In the genomic region with DNA sequence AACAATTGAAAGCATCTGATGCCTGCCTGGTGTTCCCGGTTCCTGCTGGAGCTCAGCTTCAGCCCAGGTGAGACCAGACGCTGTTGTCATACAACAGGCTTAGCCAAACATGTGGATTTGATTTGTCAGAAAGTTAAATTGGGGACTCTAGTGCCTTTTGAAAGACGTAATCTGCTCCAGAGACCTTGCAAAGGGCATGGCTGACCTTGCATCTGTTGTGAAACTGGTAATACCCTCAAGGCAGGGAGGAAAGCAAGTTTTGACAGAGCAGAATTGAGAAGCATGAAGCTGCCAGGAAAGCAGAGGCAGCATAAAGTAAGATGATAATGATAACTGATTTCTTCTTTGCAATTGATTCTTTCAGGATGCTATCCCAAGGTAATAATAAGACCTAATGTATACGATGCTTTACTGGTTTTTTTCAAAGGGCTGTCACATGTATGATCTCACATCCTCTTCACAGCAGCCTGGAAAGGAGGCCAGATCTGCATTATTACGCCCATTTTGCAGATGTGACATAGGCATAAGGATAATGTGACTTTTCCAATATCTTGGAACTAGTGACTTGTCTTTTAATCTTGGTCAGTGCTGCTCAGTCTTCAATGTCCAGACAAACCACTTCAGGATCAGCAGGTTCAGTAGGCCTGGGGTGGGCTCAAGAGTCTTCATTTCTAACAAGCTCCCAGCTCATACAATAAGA, we compare ENCODE assay signal across 18 cellular contexts. TPM values are rescaled to one million over a fixed set of nuclear protein-coding genes. Genes with fewer than 3 reads are reported as not detected.
DNase-seq lines count a peak whose midpoint lies in the region; ATAC-seq and TF ChIP-seq lines count a peak whose summit lies in the region.
"Had no signal": no experiment of that assay in that cellular context is flagged by ENCODE, and none has a peak within 500 bp of the region (broad histone marks: within the 10 kb centered on the region; RNA-seq: fewer than 3 reads in every experiment).

No MANE protein-coding gene starts in this region.

- TF ChIP-seq CTCF in body of pancreas (IDR thresholded peaks at IDR 0.05) (no peak), foreskin fibroblast (IDR thresholded peaks at IDR 0.05; ENCODE audit: low read depth, low read length) (no peak), left lung (IDR thresholded peaks at IDR 0.05) (no peak), thyroid gland (IDR thresholded peaks at IDR 0.05) (no peak)

- 68 to 73% methylated on average over 5 of the region's 5 CpGs for WGBS in body of pancreas, 2 donors
- WGBS in thyroid gland, 2 donors: 84 to 89% methylated on average over 5 of the region's 5 CpGs

- H3K27ac ChIP-seq in body of pancreas (peak overlapping the region in 3 of 4 donors; percentile 10 to 52 (median 48)), left lung (no peak overlapping the region), thyroid gland (no peak overlapping the region)
- H3K27ac ChIP-seq: Peyer's patch had no signal

- intact Hi-C loops in body of pancreas (cut with DNase I): no loop called here
- intact Hi-C loops in left lung (cut with DNase I): no loop called here
- intact Hi-C loops in thyroid gland (cut with DNase I): no loop called here

- peaks cover 41% of the 10 kb centered on the region for H3K4me1 ChIP-seq in body of pancreas
- H3K4me1 ChIP-seq in left lung: peaks cover 0 to 9% of the 10 kb centered on the region in 2 donors
- H3K4me1 ChIP-seq in thyroid gland: peaks cover 3 to 12% of the 10 kb centered on the region in 2 donors

- ATAC-seq in body of pancreas: no peak
- ATAC-seq in left lung: no peak
- no peak for ATAC-seq in GM21447 (IDR thresholded peaks at IDR 0.05; ENCODE audit: unreplicated experiment)
- ATAC-seq: GM12878, GM23338 had no signal

- H3K27me3 ChIP-seq in body of pancreas (no peaks in the 10 kb centered on the region), left lung (no peaks in the 10 kb centered on the region), thyroid gland (no peaks in the 10 kb centered on the region)
- H3K27me3 ChIP-seq: Peyer's patch had no signal

- DNase-seq in AG08395 (ENCODE audit: low spot score) (peak; percentile 27), RPMI7951 (ENCODE audit: low read depth) (peak; percentile 75), body of pancreas (no peak), foreskin fibroblast (peak; percentile 58 to 76), inferior parietal cortex (ENCODE audit: extremely low spot score) (no peak), left lung (no peak), thyroid gland (no peak)
- DNase-seq: 8988T, Caco-2, DMS53, HFFc6, Karpas-422, NCI-H187 treated with DMSO at 0.1 percent for 48 hours, NCI-H2171 treated with DMSO at 0.1 percent for 48 hours, Peyer's patch had no signal

- TF ChIP-seq POLR2A in body of pancreas (IDR thresholded peaks at IDR 0.05): no peak
- no peak for TF ChIP-seq POLR2A in thyroid gland (IDR thresholded peaks at IDR 0.05)

- H3K36me3 ChIP-seq in body of pancreas (replicated peaks in 1 of 2; ENCODE audit: insufficient read depth in 1 of 2, low read depth in 2 of 2): no peaks in the 10 kb centered on the region
- no peaks in the 10 kb centered on the region for H3K36me3 ChIP-seq in left lung
- H3K36me3 ChIP-seq in thyroid gland: no peaks in the 10 kb centered on the region
- H3K36me3 ChIP-seq: Peyer's patch had no signal

- H3K9me3 ChIP-seq in body of pancreas: no peaks in the 10 kb centered on the region
- no peaks in the 10 kb centered on the region for H3K9me3 ChIP-seq in left lung
- no peaks in the 10 kb centered on the region for H3K9me3 ChIP-seq in thyroid gland
- H3K9me3 ChIP-seq: Caco-2, Peyer's patch had no signal

- H3K4me3 ChIP-seq in body of pancreas (no peak overlapping the region), foreskin fibroblast (ENCODE audit: low read depth in 1 of 2, low read length in 2 of 2) (no peak overlapping the region), left lung (no peak overlapping the region), thyroid gland (replicated peaks in 1 of 3) (no peak overlapping the region)
- H3K4me3 ChIP-seq: GM12878, GM23338, Peyer's patch had no signal

RNA-seq across cellular contexts. Expression of gene CNN3, which starts 24.7 kb away (rescaled TPM):
- 315 and 321 TPM in 2 replicates for total RNA-seq in RPMI7951 (2014; rRNA removed; shearing (Covaris generic))
- 10 to 100 TPM; 79.4 to 83.1 TPM for total RNA-seq in body of pancreas
- 100 to 1,000 TPM; 239 to 290 TPM for total RNA-seq in left lung
- 100 to 1,000 TPM; 149 to 257 (median 177) TPM for total RNA-seq in thyroid gland

Comparison
In these comparisons a context has a peak if more than half of its experiments do, and no peak if none do; other contexts are left out.
1. DNase-seq: peak in AG08395 (single experiment), RPMI7951 (single experiment) and foreskin fibroblast (2 of 2); none in body of pancreas (0 of 4), inferior parietal cortex (single experiment), left lung (0 of 2) and thyroid gland (0 of 2).
2. H3K27ac ChIP-seq: peak in body of pancreas (3 of 4); none in left lung (0 of 2) and thyroid gland (0 of 3).